Comparison of ENCODE assay signal across 22 cellular contexts in the genomic region with DNA sequence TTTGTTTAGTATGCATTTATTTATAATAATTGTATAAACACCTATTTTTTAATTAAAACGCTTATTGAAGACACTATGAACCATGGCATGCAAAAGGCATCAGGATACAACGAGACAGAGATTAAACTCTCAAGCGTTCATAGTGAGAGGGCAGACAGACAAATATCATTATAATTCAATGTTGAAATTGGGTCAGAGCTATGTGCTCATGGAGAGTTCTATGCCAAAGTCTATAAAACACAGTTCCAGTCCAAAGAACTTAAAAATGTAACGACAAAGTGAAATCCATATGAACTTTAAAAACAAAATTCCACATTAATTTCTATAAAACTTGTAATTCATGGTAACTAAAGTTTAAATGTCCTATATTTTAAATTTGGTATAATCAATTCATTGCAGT.
DNase-seq lines count a peak whose midpoint lies in the region; ATAC-seq and TF ChIP-seq lines count a peak whose summit lies in the region.
"Had no signal": no experiment of that assay in that cellular context is flagged by ENCODE, and none has a peak within 500 bp of the region (broad histone marks: within the 10 kb centered on the region; RNA-seq: fewer than 3 reads in every experiment).

No MANE protein-coding gene starts in this region.

- peak overlapping the region in 2 of 3 experiments; percentile 38 to 67 for H3K4me3 Mint-ChIP-seq in nephron
- H3K4me3 Mint-ChIP-seq: CD4-positive, alpha-beta memory T cell; GM23338; H9 had no signal

- no peaks in the 10 kb centered on the region for H3K9me3 ChIP-seq in cardiac muscle cell (ENCODE audit: low read depth)
- no peaks in the 10 kb centered on the region for H3K9me3 ChIP-seq in right cardiac atrium (ENCODE audit: control insufficient read depth, low read length)
- peaks cover 6% of the 10 kb centered on the region for H3K9me3 ChIP-seq in WERI-Rb-1 (ENCODE audit: severe bottlenecking)
- H3K9me3 ChIP-seq: A549 had no signal

- H3K27ac Mint-ChIP-seq in nephron: peak overlapping the region; percentile 87 to 94 (median 94)
- H3K27ac Mint-ChIP-seq: CD4-positive, alpha-beta memory T cell; GM23338; H9 had no signal

- DNase-seq in cardiac muscle cell (ENCODE audit: low read depth in 1 of 2, low spot score in 1 of 2) (no peak), right cardiac atrium (no peak), SK-N-DZ (ENCODE audit: low spot score) (peak; percentile 8), left lobe of liver (ENCODE audit: low spot score) (no peak), T-helper 2 cell (no peak), NCI-H2107 (lab: John Stamatoyannopoulos, UW) (no peak), WERI-Rb-1 (no peak)
- DNase-seq: 8988T; ACHN; AML-193; C1 segment of cervical spinal cord; Calu3; CD4-positive, alpha-beta memory T cell; COR-L47; DMS53; DMS79 treated with DMSO at 0.1 percent for 48 hours; GF-D8; H9 had no signal

- H3K27me3 Mint-ChIP-seq in nephron (ENCODE audit: low read depth): no peaks in the 10 kb centered on the region
- H3K27me3 Mint-ChIP-seq: CD4-positive, alpha-beta memory T cell had no signal

- ATAC-seq in right cardiac atrium (no peak), left lobe of liver (peak; percentile 88)
- ATAC-seq: A549, GM23338, HCT116 had no signal

- H3K36me3 ChIP-seq in cardiac muscle cell (no peaks in the 10 kb centered on the region), WERI-Rb-1 (no peaks in the 10 kb centered on the region)

- 61% methylated on average over 4 of the region's 4 CpGs for WGBS in right cardiac atrium

- H3K4me1 ChIP-seq in cardiac muscle cell (ENCODE audit: low read depth) (peaks cover 20% of the 10 kb centered on the region), right cardiac atrium (ENCODE audit: control insufficient read depth, insufficient read depth, low read length) (peaks cover 1% of the 10 kb centered on the region)
- H3K4me1 ChIP-seq: A549 had no signal

- H3K36me3 Mint-ChIP-seq in nephron (ENCODE audit: low read depth): no peaks in the 10 kb centered on the region
- H3K36me3 Mint-ChIP-seq: CD4-positive, alpha-beta memory T cell had no signal

- intact Hi-C loops in right cardiac atrium (cut with DNase I): no loop called here

- peak overlapping the region; percentile 82 for H3K27ac ChIP-seq in cardiac muscle cell
- H3K27ac ChIP-seq in right cardiac atrium (ENCODE audit: low read length): no peak overlapping the region
- H3K27ac ChIP-seq in WERI-Rb-1: no peak overlapping the region
- H3K27ac ChIP-seq: A549 had no signal

- no peaks in the 10 kb centered on the region for H3K9me3 Mint-ChIP-seq in nephron
- H3K9me3 Mint-ChIP-seq: GM23338, H9 had no signal

- H3K27me3 ChIP-seq in cardiac muscle cell: no peaks in the 10 kb centered on the region
- H3K27me3 ChIP-seq in right cardiac atrium (ENCODE audit: control insufficient read depth, insufficient read depth): no peaks in the 10 kb centered on the region
- peaks cover 68% of the 10 kb centered on the region for H3K27me3 ChIP-seq in WERI-Rb-1 (ENCODE audit: insufficient read depth, low read depth, severe bottlenecking)

- H3K4me3 ChIP-seq in cardiac muscle cell (no peak overlapping the region), right cardiac atrium (ENCODE audit: low read length) (no peak overlapping the region), WERI-Rb-1 (ENCODE audit: low read depth, low read length) (no peak overlapping the region)
- H3K4me3 ChIP-seq: A549, GM23338 had no signal

- TF ChIP-seq CTCF in cardiac muscle cell (IDR thresholded peaks at IDR 0.05; ENCODE audit: low read depth, low read length) (no peak), nephron (IDR thresholded peaks at IDR 0.05; ENCODE audit: unreplicated experiment in 3 of 3) (no peak), WERI-Rb-1 (IDR thresholded peaks at IDR 0.05; ENCODE audit: low read depth, low read length) (no peak)

- H3K4me1 Mint-ChIP-seq in nephron: peaks cover 44% of the 10 kb centered on the region
- H3K4me1 Mint-ChIP-seq: CD4-positive, alpha-beta memory T cell; GM23338; H9 had no signal
